ENCODE assay signal across 8 cellular contexts in the genomic region with DNA sequence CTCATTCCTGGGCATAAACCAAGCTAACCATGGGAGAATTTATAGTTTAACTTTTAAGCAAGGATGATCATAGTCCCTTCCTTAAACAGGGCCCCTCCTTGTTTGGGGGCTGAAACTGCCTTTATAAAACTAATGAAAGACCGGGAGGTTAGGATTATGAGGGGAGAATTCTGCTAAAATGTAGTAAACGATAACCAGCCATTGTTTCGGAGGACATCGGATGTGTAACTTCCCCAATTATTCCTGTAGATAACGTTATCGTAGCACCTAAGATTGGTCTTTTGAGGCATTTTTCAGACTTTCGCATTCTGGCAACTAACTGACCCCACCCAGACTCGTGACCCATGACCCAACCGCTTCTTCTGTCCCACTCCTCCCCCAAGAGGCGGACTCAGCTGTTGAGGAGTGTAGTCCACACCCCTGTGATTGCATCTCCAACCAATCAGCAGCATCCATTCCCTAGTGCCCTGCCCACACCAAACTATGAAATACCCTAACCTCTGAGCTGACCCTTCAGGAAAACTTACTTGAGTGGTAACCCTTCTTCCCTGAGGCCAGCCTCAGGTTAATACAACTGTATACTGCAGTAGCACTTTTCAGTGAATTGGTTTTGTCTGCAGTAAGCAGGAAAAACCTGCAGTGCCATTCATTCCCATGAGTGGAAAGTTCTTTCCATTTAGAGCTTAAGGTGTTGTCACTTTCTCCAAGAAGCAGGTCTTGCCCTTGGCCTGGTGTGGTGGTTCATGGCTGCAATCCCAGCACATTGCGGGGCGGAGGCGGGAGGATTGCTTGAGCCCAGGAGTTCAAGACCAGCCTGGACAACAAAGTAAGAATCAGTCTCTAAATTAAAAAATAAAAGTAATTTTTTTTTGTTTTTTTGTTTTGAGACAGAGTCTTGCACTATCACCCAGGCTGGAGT. TPM values are rescaled to one million over a fixed set of nuclear protein-coding genes. Genes with fewer than 3 reads are reported as not detected.
DNase-seq lines count a peak whose midpoint lies in the region; ATAC-seq and TF ChIP-seq lines count a peak whose summit lies in the region.

No MANE protein-coding gene starts in this region.

- H3K27ac ChIP-seq in KMS-11 (peak overlapping the region; percentile 81), SU-DHL-6 (ENCODE audit: low read depth, low read length) (peak overlapping the region; percentile 61), iPS DF 6.9 (ENCODE audit: low read length) (no peak overlapping the region), gastrocnemius medialis (peak overlapping the region; percentile 86 to 97 (median 92))

- no peaks in the 10 kb centered on the region for H3K27me3 ChIP-seq in KMS-11 (ENCODE audit: insufficient read depth, low read depth)
- H3K27me3 ChIP-seq in SU-DHL-6 (ENCODE audit: low read length): no peaks in the 10 kb centered on the region
- H3K27me3 ChIP-seq in iPS DF 6.9 (ENCODE audit: control insufficient read depth, insufficient read depth, low read length): no peaks in the 10 kb centered on the region
- no peaks in the 10 kb centered on the region for H3K27me3 ChIP-seq in gastrocnemius medialis

- DNase-seq in Daoy (ENCODE audit: low read depth) (peak; percentile 84), astrocyte of the spinal cord (ENCODE audit: low read depth, low spot score) (peak; percentile 84), iPS DF 6.9 (ENCODE audit: low read depth, low spot score) (peak; percentile 66), gastrocnemius medialis (peak; percentile 88 to 91)

- H3K4me3 ChIP-seq in KMS-11 (IDR thresholded peaks at IDR 0.05; ENCODE audit: insufficient read depth, low read depth, low read length) (peak overlapping the region; percentile 85), SU-DHL-6 (ENCODE audit: insufficient read depth, low read length, poor library complexity, severe bottlenecking) (peak overlapping the region; percentile 90), astrocyte of the spinal cord (ENCODE audit: low read depth, low read length) (peak overlapping the region; percentile 86), iPS DF 6.9 (ENCODE audit: low read length) (peak overlapping the region; percentile 87), gastrocnemius medialis (peak overlapping the region; percentile 61 to 89 (median 78))

- TF ChIP-seq CTCF in KMS-11 (conservative IDR thresholded peaks at IDR 0.05; ENCODE audit: low read depth, low read length) (no peak), SU-DHL-6 (IDR thresholded peaks at IDR 0.05; ENCODE audit: insufficient read depth, low read length, poor library complexity, severe bottlenecking) (no peak), astrocyte of the spinal cord (IDR thresholded peaks at IDR 0.05; ENCODE audit: low read depth, low read length) (no peak), gastrocnemius medialis (IDR thresholded peaks at IDR 0.05 in 4 of 5, conservative IDR thresholded peaks at IDR 0.05 in 1 of 5) (no peak)

- in situ Hi-C loops in astrocyte of the spinal cord (cut with HindIII; ENCODE audit: low sequenced_read_pairs) (no loop called here), gastrocnemius medialis (cut with MboI; ENCODE audit: low sequenced_read_pairs in 4 of 4) (no loop called here)

- H3F3A ChIP-seq in SU-DHL-6 (ENCODE audit: insufficient read depth): peaks cover 21% of the 10 kb centered on the region

- H4K20me1 ChIP-seq in KMS-11 (ENCODE audit: insufficient read depth): no peaks in the 10 kb centered on the region
- no peaks in the 10 kb centered on the region for H4K20me1 ChIP-seq in SU-DHL-6 (ENCODE audit: low read depth, low read length)

- H3K79me2 ChIP-seq in KMS-11 (ENCODE audit: insufficient read depth, low read depth) (peaks cover 34% of the 10 kb centered on the region; the same call in 1 of the 2 replicates), SU-DHL-6 (ENCODE audit: insufficient read depth, low read length) (peaks cover 30% of the 10 kb centered on the region)

- no peaks in the 10 kb centered on the region for H3K9me2 ChIP-seq in SU-DHL-6 (replicated peaks; ENCODE audit: insufficient read depth, low read length)

- TF ChIP-seq POLR2A in gastrocnemius medialis (IDR thresholded peaks at IDR 0.05): peak in 1 of 2 donors; percentile 37

- H3K4me2 ChIP-seq in KMS-11: peak overlapping the region; percentile 67
- peak overlapping the region; percentile 71 for H3K4me2 ChIP-seq in SU-DHL-6 (ENCODE audit: low read depth, low read length, poor library complexity, severe bottlenecking)

- no CpG with 5 or more reads among the region's 13 CpGs for WGBS in iPS DF 6.9 (ENCODE audit: insufficient coverage, insufficient read length)

- H3K36me3 ChIP-seq in KMS-11 (ENCODE audit: insufficient read depth): no peaks in the 10 kb centered on the region
- H3K36me3 ChIP-seq in SU-DHL-6 (ENCODE audit: low read length): 0 out of 2 replicates have a peak, but pooled peaks cover 5% of the 10 kb centered on the region
- no peaks in the 10 kb centered on the region for H3K36me3 ChIP-seq in iPS DF 6.9 (ENCODE audit: control insufficient read depth, insufficient read depth, low read length)
- peaks cover 0 to 31% of the 10 kb centered on the region in 2 donors for H3K36me3 ChIP-seq in gastrocnemius medialis

- ATAC-seq in GM21576 (IDR thresholded peaks at IDR 0.05; ENCODE audit: unreplicated experiment) (peak; percentile 58), gastrocnemius medialis (peak; percentile 76 to 80), GM19328 (IDR thresholded peaks at IDR 0.05; ENCODE audit: unreplicated experiment) (no peak)

- H3K9ac ChIP-seq in KMS-11 (peak overlapping the region; percentile 61), SU-DHL-6 (ENCODE audit: low read length) (peak overlapping the region; percentile 75)

- intact Hi-C loops in gastrocnemius medialis (cut with DNase I; ENCODE audit: low total_unique reads): loop anchor here (1.0 to 10.0 kb wide), 4 partner anchors 14 to 591 kb away; partner anchors contain the start of genes RSRP1, SELENON, SRRM1 and TMEM50A

- H2AFZ ChIP-seq in KMS-11 (ENCODE audit: low read depth) (peak overlapping the region; percentile 60), SU-DHL-6 (ENCODE audit: low read depth, low read length, severe bottlenecking) (peak overlapping the region; percentile 86)

- peaks cover 50% of the 10 kb centered on the region for H3K4me1 ChIP-seq in KMS-11 (ENCODE audit: low read depth, poor library complexity, severe bottlenecking)
- H3K4me1 ChIP-seq in iPS DF 6.9 (ENCODE audit: control insufficient read depth, insufficient read depth, low read length): no peaks in the 10 kb centered on the region
- H3K4me1 ChIP-seq in gastrocnemius medialis: peaks cover 39 to 52% of the 10 kb centered on the region in 2 donors

- no peaks in the 10 kb centered on the region for H3K9me3 ChIP-seq in SU-DHL-6 (ENCODE audit: insufficient read depth, low read length)
- H3K9me3 ChIP-seq in iPS DF 6.9 (ENCODE audit: control insufficient read depth, insufficient read depth, low read length): no peaks in the 10 kb centered on the region
- no peaks in the 10 kb centered on the region for H3K9me3 ChIP-seq in gastrocnemius medialis

RNA-seq across cellular contexts. Expression of gene SYF2, which starts 0.8 kb away (rescaled TPM):
- total RNA-seq in Daoy (2014; rRNA removed; shearing (Covaris generic)): 58.2 and 95.6 TPM in 2 replicates
- 10 to 100 TPM; 49.1 to 67.4 (median 58.3) TPM for total RNA-seq in gastrocnemius medialis

RNA-seq across cellular contexts. Expression of gene RSRP1, which starts 14.1 kb away (rescaled TPM):
- total RNA-seq in Daoy (2014; rRNA removed; shearing (Covaris generic)): 39.2 and 50.6 TPM in 2 replicates
- 10 to 100 TPM; 10.3 to 43.0 (median 20.9) TPM for total RNA-seq in gastrocnemius medialis

RNA-seq across cellular contexts. Expression of gene RHD, which starts 39.2 kb away (rescaled TPM):
- not detected in 2 replicates for total RNA-seq in Daoy (2014; rRNA removed; shearing (Covaris generic))
- total RNA-seq in gastrocnemius medialis: under 1 TPM in 1 of 4 donors, not detected in 3; 0.40 TPM
